ENCODE assay signal across 8 cellular contexts in genomic region chr15:59138243-59138642, GRCh38. TPM values are rescaled to one million over a fixed set of nuclear protein-coding genes. Genes with fewer than 3 reads are reported as not detected.
A peak's percentile ranks its signal among the peaks of the same experiment; 100 is the strongest.
DNase-seq lines count a peak whose midpoint lies in the region; ATAC-seq and TF ChIP-seq lines count a peak whose summit lies in the region.

No MANE protein-coding gene starts in this region.

- intact Hi-C loops in body of pancreas (cut with DNase I) = no loop called here
- intact Hi-C loops in left colon (cut with DNase I, micrococcal nuclease) = no loop called here

- H3K9me3 Mint-ChIP-seq in T-helper 2 cell treated with Interferon-gamma antibody and Interleukin-4, amounts not matched to agents 5 μg/mL and 100 μg/mL, for 36 hours = no peaks in the 10 kb centered on the region

- WGBS in body of pancreas, 2 donors = 55 to 80% methylated on average over 2 to 7 of the region's 7 CpGs

- no peaks in the 10 kb centered on the region for H3K4me1 ChIP-seq in body of pancreas

- DNase-seq in NCI-H524 (lab: John Stamatoyannopoulos, UW) (peak; percentile 39 to 68), NCI-H524 treated with DMSO at 0.1 percent for 48 hours (lab: John Stamatoyannopoulos, UW) (no peak), HL-60 (ENCODE audit: low read depth in 1 of 2, low spot score in 1 of 2) (peak; percentile 41 to 70), body of pancreas (peak; percentile 24 to 59 (median 37)), left colon (peak; percentile 42 to 69), middle frontal gyrus (ENCODE audit: extremely low spot score, low spot score) (no peak)
- peak; percentile 34 for DNase-seq in T-helper 2 cell treated with Interferon-gamma antibody and Interleukin-4, amounts not matched to agents 5 μg/mL and 100 μg/mL, for 36 hours (ENCODE audit: low spot score)
- peak; percentile 63 for DNase-seq in stimulated activated CD8-positive, alpha-beta memory T cell treated with anti-CD3 and anti-CD28 coated beads, Interleukin-4, amount 100 ng/mL, for 48 hours

- H3K36me3 Mint-ChIP-seq in T-helper 2 cell treated with Interferon-gamma antibody and Interleukin-4, amounts not matched to agents 5 μg/mL and 100 μg/mL, for 36 hours (ENCODE audit: low read depth) = peaks cover 43% of the 10 kb centered on the region

- H3K27me3 ChIP-seq in HL-60 (ENCODE audit: insufficient read depth, poor library complexity, severe bottlenecking) (no peaks in the 10 kb centered on the region), body of pancreas (no peaks in the 10 kb centered on the region)

- peaks cover 27% of the 10 kb centered on the region for H3K4me1 Mint-ChIP-seq in T-helper 2 cell treated with Interferon-gamma antibody and Interleukin-4, amounts not matched to agents 5 μg/mL and 100 μg/mL, for 36 hours (ENCODE audit: low read depth)

- ATAC-seq in body of pancreas = no peak
- peak; percentile 65 for ATAC-seq in left colon

- TF ChIP-seq POLR2A in body of pancreas (IDR thresholded peaks at IDR 0.05) = no peak

- H3K27ac ChIP-seq in HL-60 (replicated peaks) = no peak overlapping the region
- no peak overlapping the region for H3K27ac ChIP-seq in body of pancreas

- no peak overlapping the region for H3K4me3 Mint-ChIP-seq in T-helper 2 cell treated with Interferon-gamma antibody and Interleukin-4, amounts not matched to agents 5 μg/mL and 100 μg/mL, for 36 hours

- peaks cover 0 to 11% of the 10 kb centered on the region in 2 donors for H3K36me3 ChIP-seq in body of pancreas (replicated peaks in 1 of 2; ENCODE audit: insufficient read depth in 1 of 2, low read depth in 2 of 2)

- no peaks in the 10 kb centered on the region for H3K27me3 Mint-ChIP-seq in T-helper 2 cell treated with Interferon-gamma antibody and Interleukin-4, amounts not matched to agents 5 μg/mL and 100 μg/mL, for 36 hours (ENCODE audit: low read depth)

- no peaks in the 10 kb centered on the region for H3K9me3 ChIP-seq in body of pancreas

- H3K27ac Mint-ChIP-seq in T-helper 2 cell treated with Interferon-gamma antibody and Interleukin-4, amounts not matched to agents 5 μg/mL and 100 μg/mL, for 36 hours = no peak overlapping the region

- H3K4me3 ChIP-seq in HL-60 (replicated peaks; ENCODE audit: insufficient read depth, low read length) = no peak overlapping the region
- no peak overlapping the region for H3K4me3 ChIP-seq in body of pancreas

- peak; percentile 67 for TF ChIP-seq CTCF in HL-60 (IDR thresholded peaks at IDR 0.05; ENCODE audit: insufficient read depth, low read length)
- TF ChIP-seq CTCF in body of pancreas (IDR thresholded peaks at IDR 0.05) = peak in 6 of 7 experiments; percentile 20 to 63 (median 44)

RNA-seq across cellular contexts. Expression of gene CCNB2, which starts 33.3 kb away (rescaled TPM):
- total RNA-seq in body of pancreas = under 1 TPM in 1 of 2 donors, not detected in 1; 0.26 TPM
- total RNA-seq in left colon = 10 to 100 TPM in 1 of 2 donors, 1 to 10 TPM in 1; 7.6 to 17.6 TPM

Comparison
In these comparisons a context has a peak if more than half of its experiments do, and no peak if none do; other contexts are left out.
1. DNase-seq: peak in NCI-H524 (2 of 2), HL-60 (2 of 2), T-helper 2 cell treated with Interferon-gamma antibody and Interleukin-4, amounts not matched to agents 5 μg/mL and 100 μg/mL, for 36 hours (single experiment), body of pancreas (4 of 4), left colon (2 of 2) and stimulated activated CD8-positive, alpha-beta memory T cell treated with anti-CD3 and anti-CD28 coated beads, Interleukin-4, amount 100 ng/mL, for 48 hours (single experiment); none in NCI-H524 treated with DMSO at 0.1 percent for 48 hours (single experiment) and middle frontal gyrus (single experiment).
2. RNA of gene CCNB2, which starts 33.3 kb away (total RNA-seq): 7.6 to 17.6 TPM in left colon; 0.26 TPM in body of pancreas; every median in the first group is over 4 times any median in the second.